Comparison of ENCODE assay signal across 1 cellular context in genomic region chr16:67246945-67247697, GRCh38.
TF ChIP-seq lines count a peak whose summit lies in the region.

TSS of gene FHOD1 (minus strand) at chr16:67247481. CDS start at chr16:67247410, 71 bp downstream.

TF ChIP-seq in K562, 482 proteins besides CTCF, POLR2A, EP300 and RAD21 (continued from another document and continues in another):
- TF ChIP-seq SRF (CRISPR knock-in tag; IDR thresholded peaks at IDR 0.05) = peak in 1 of 2 experiments; percentile 45; a peak in 1 of 4 replicates
- TF ChIP-seq IFI16 (CRISPR knock-in tag; IDR thresholded peaks at IDR 0.05) = no peak
- TF ChIP-seq PCBP1 (IDR thresholded peaks at IDR 0.05; ENCODE audit: low read depth, low read length, poor library complexity, severe bottlenecking) = no peak
- TF ChIP-seq ZNF764 (CRISPR knock-in tag; IDR thresholded peaks at IDR 0.05; ENCODE audit: low read depth) = no peak
- no peak for TF ChIP-seq ELF4 (CRISPR knock-in tag; IDR thresholded peaks at IDR 0.05)
- TF ChIP-seq THAP7 (CRISPR knock-in tag; IDR thresholded peaks at IDR 0.05) = no peak
- TF ChIP-seq POU5F1 (IDR thresholded peaks at IDR 0.05; ENCODE audit: borderline replicate concordance, low read depth, low read length, partially characterized antibody) = no peak
- no peak for TF ChIP-seq ZNF584 (CRISPR knock-in tag; IDR thresholded peaks at IDR 0.05; ENCODE audit: low read depth)
- no peak for TF ChIP-seq MTF1 (CRISPR knock-in tag; IDR thresholded peaks at IDR 0.05; ENCODE audit: borderline replicate concordance)
- TF ChIP-seq PHB2 (IDR thresholded peaks at IDR 0.05; ENCODE audit: low read depth) = no peak
- TF ChIP-seq HOXB6 (CRISPR knock-in tag; IDR thresholded peaks at IDR 0.05; ENCODE audit: borderline replicate concordance) = no peak
- TF ChIP-seq RBBP5 (IDR thresholded peaks at IDR 0.05; ENCODE audit: borderline replicate concordance, insufficient read depth, low read length, poor library complexity, severe bottlenecking) = no peak
- TF ChIP-seq TEAD1 (CRISPR knock-in tag; IDR thresholded peaks at IDR 0.05) = peak in 1 of 2 experiments; percentile 48; a peak in 1 of 4 replicates
- TF ChIP-seq NELFE (IDR thresholded peaks at IDR 0.05; ENCODE audit: insufficient read depth, insufficient read length) = no peak
- no peak for TF ChIP-seq EP400 (IDR thresholded peaks at IDR 0.05)
- no peak for TF ChIP-seq ZNF184 (CRISPR knock-in tag; IDR thresholded peaks at IDR 0.05)
- no peak for TF ChIP-seq RBM34 (IDR thresholded peaks at IDR 0.05; ENCODE audit: borderline replicate concordance, insufficient read depth, low read length)
- TF ChIP-seq CGGBP1 (CRISPR knock-in tag; IDR thresholded peaks at IDR 0.05) = no peak
- TF ChIP-seq HDAC3 (IDR thresholded peaks at IDR 0.05; ENCODE audit: borderline replicate concordance, partially characterized antibody) = no peak
- TF ChIP-seq ZNF224 (CRISPR knock-in tag; IDR thresholded peaks at IDR 0.05) = no peak
- no peak for TF ChIP-seq CBX2 (IDR thresholded peaks at IDR 0.05; ENCODE audit: insufficient read depth, low read length, poor library complexity, severe bottlenecking)
- TF ChIP-seq ZNF445 (CRISPR knock-in tag; IDR thresholded peaks at IDR 0.05; ENCODE audit: low read depth) = no peak
- TF ChIP-seq ZNF695 (CRISPR knock-in tag; IDR thresholded peaks at IDR 0.05) = no peak
- no peak for TF ChIP-seq SMARCC2 (IDR thresholded peaks at IDR 0.05; ENCODE audit: low read depth)
- TF ChIP-seq ZBTB49 (CRISPR knock-in tag; IDR thresholded peaks at IDR 0.05; ENCODE audit: borderline replicate concordance) = no peak
- TF ChIP-seq FOXK2 (conservative IDR thresholded peaks at IDR 0.05 in 1 of 2, IDR thresholded peaks at IDR 0.05 in 1 of 2; ENCODE audit: low read depth in 2 of 2) = no peak
- no peak for TF ChIP-seq USF1 (CRISPR knock-in tag; IDR thresholded peaks at IDR 0.05)
- no peak for TF ChIP-seq U2AF2 (optimal IDR thresholded peaks at IDR 0.05; ENCODE audit: low read depth, low read length)
- TF ChIP-seq ZNF57 (CRISPR knock-in tag; IDR thresholded peaks at IDR 0.05) = no peak
- TF ChIP-seq ZNF644 (tag; IDR thresholded peaks at IDR 0.05; ENCODE audit: low read depth) = no peak
- peak; percentile 71 for TF ChIP-seq CCNT2 (IDR thresholded peaks at IDR 0.05; ENCODE audit: borderline replicate concordance, extremely low read depth, insufficient read length, low read depth, low read length)
- TF ChIP-seq SNIP1 (IDR thresholded peaks at IDR 0.05; ENCODE audit: low read depth) = no peak
- no peak for TF ChIP-seq ZFPM2 (CRISPR knock-in tag; IDR thresholded peaks at IDR 0.05)
- TF ChIP-seq C11orf30 (IDR thresholded peaks at IDR 0.05; ENCODE audit: low read depth) = no peak
- no peak for TF ChIP-seq ZNF174 (CRISPR knock-in tag; IDR thresholded peaks at IDR 0.05)
- TF ChIP-seq MAFG (tag; conservative IDR thresholded peaks at IDR 0.05) = no peak
- no peak for TF ChIP-seq KAT8 (IDR thresholded peaks at IDR 0.05; ENCODE audit: low read depth)
- TF ChIP-seq TCF7 (IDR thresholded peaks at IDR 0.05; ENCODE audit: borderline replicate concordance) = no peak
- no peak for TF ChIP-seq DDX20 (tag; IDR thresholded peaks at IDR 0.05; ENCODE audit: low read depth)
- TF ChIP-seq ATF7 (IDR thresholded peaks at IDR 0.05) = no peak
- TF ChIP-seq NBN (IDR thresholded peaks at IDR 0.05; ENCODE audit: low read depth) = no peak
- no peak for TF ChIP-seq KDM4B (IDR thresholded peaks at IDR 0.05; ENCODE audit: borderline replicate concordance in 2 of 2, low read depth in 1 of 2)
- no peak for TF ChIP-seq BRF2 (IDR thresholded peaks at IDR 0.05; ENCODE audit: borderline replicate concordance, insufficient read depth, insufficient read length)
- no peak for TF ChIP-seq ASH1L (IDR thresholded peaks at IDR 0.05; ENCODE audit: borderline replicate concordance, low read depth, partially characterized antibody)
- no peak for TF ChIP-seq ZNF75A (CRISPR knock-in tag; IDR thresholded peaks at IDR 0.05)
- TF ChIP-seq LEF1 (IDR thresholded peaks at IDR 0.05) = no peak
- no peak for TF ChIP-seq FUS (optimal IDR thresholded peaks at IDR 0.05; ENCODE audit: low read depth, low read length)
- TF ChIP-seq PTRF (tag; IDR thresholded peaks at IDR 0.05) = no peak
- peak; percentile 88; the same call in 1 of the 2 replicates for TF ChIP-seq RB1 (IDR thresholded peaks at IDR 0.05; ENCODE audit: low read depth)
- no peak for TF ChIP-seq RBM15 (IDR thresholded peaks at IDR 0.05; ENCODE audit: insufficient read depth, low read length)
- no peak for TF ChIP-seq HBP1 (CRISPR knock-in tag; IDR thresholded peaks at IDR 0.05)
- TF ChIP-seq ZBTB11 (CRISPR knock-in tag; IDR thresholded peaks at IDR 0.05) = no peak
- no peak for TF ChIP-seq ILK (tag; IDR thresholded peaks at IDR 0.05; ENCODE audit: borderline replicate concordance, low read depth)
- TF ChIP-seq ZNF347 (CRISPR knock-in tag; IDR thresholded peaks at IDR 0.05; ENCODE audit: low read depth) = no peak
- TF ChIP-seq ATF6 (CRISPR knock-in tag; IDR thresholded peaks at IDR 0.05) = no peak
- no peak for TF ChIP-seq CBFA2T3 (IDR thresholded peaks at IDR 0.05)
- TF ChIP-seq GTF2A2 (tag; IDR thresholded peaks at IDR 0.05) = no peak
- no peak for TF ChIP-seq SETDB1 (IDR thresholded peaks at IDR 0.05; ENCODE audit: low read length)
- TF ChIP-seq TAF7 (tag; IDR thresholded peaks at IDR 0.05) = no peak
- TF ChIP-seq KLF1 (tag; IDR thresholded peaks at IDR 0.05) = no peak
- TF ChIP-seq SMARCE1 (IDR thresholded peaks at IDR 0.05) = no peak
- peak; percentile 38; the same call in 1 of the 2 replicates for TF ChIP-seq NFIC (IDR thresholded peaks at IDR 0.05)
- TF ChIP-seq MAFK (IDR thresholded peaks at IDR 0.05; ENCODE audit: low read length) = no peak
